ENCODE assay signal across 9 cellular contexts in the genomic region with DNA sequence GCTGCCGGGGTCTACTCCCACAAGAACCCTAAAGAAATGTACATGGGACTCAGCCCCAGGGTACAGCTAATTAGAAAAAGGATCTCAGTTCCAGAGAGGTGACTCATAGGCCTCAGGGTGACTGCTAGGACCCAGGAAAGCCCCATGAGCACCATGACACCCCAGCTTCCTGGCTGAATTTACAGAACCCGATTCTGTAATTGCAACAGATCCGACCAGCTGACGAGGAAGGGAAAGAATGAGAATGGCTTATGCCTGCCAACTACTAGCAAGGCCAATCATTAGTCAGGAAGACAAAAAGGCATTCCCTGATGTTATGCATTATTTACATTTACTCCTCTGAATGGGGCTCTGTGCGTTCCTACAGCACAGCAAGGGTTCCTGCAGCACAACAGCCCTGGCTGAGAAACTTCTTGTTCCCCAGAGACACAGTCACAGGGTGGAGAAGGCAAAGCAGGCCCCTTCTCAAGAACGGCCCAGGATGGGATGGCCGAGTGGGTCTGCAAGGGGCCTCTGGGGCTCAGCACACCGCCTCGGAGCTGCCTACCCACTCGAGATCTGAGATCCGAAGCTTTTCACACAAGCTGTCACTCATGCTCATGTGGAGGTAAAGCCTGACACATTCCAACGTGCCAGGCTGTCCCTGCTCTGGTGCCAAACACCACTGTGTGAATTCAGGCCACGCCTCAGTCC. TPM values are rescaled to one million over a fixed set of nuclear protein-coding genes. Genes with fewer than 3 reads are reported as not detected.
DNase-seq lines count a peak whose midpoint lies in the region; ATAC-seq, FAIRE-seq and TF ChIP-seq lines count a peak whose summit lies in the region.
"Had no signal": no experiment of that assay in that cellular context is flagged by ENCODE, and none has a peak within 500 bp of the region (broad histone marks: within the 10 kb centered on the region; RNA-seq: fewer than 3 reads in every experiment).

No MANE protein-coding gene starts in this region.

- DNase-seq in Calu3 (peak; percentile 73), SIG-M5 treated with dmso at 0.1 percent for 504 hours (lab: John Stamatoyannopoulos, UW; ENCODE audit: unreplicated experiment) (peak; percentile 91), keratinocyte (ENCODE audit: low read depth, low spot score) (peak; percentile 95), cerebellum (ENCODE audit: low spot score) (no peak)
- peak in 2 of 3 experiments; percentile 43 to 62 for DNase-seq in stimulated activated CD4-positive, alpha-beta T cell treated with anti-CD3 and anti-CD28 coated beads, TNF-alpha, amount 100 ng/mL, for 4 hours (ENCODE audit: low read depth in 3 of 3)

- H3K79me2 ChIP-seq in keratinocyte (ENCODE audit: control insufficient read depth, insufficient read depth, low read length) = no peaks in the 10 kb centered on the region

- peak overlapping the region; percentile 76 for H2AFZ ChIP-seq in keratinocyte (ENCODE audit: control insufficient read depth, low read length)

- H3K4me1 Mint-ChIP-seq in Calu3 (ENCODE audit: low read depth, unreplicated experiment) = peaks cover 11% of the 10 kb centered on the region
- H3K4me1 Mint-ChIP-seq in activated naive CD8-positive, alpha-beta T cell (ENCODE audit: low read depth) = peaks cover 54% of the 10 kb centered on the region

- H3K27me3 Mint-ChIP-seq in Calu3 (ENCODE audit: unreplicated experiment) = no peaks in the 10 kb centered on the region
- no peaks in the 10 kb centered on the region for H3K27me3 Mint-ChIP-seq in activated naive CD8-positive, alpha-beta T cell

- H3K4me2 ChIP-seq in keratinocyte (ENCODE audit: control insufficient read depth, extremely low read depth, insufficient read depth, low read depth, low read length) = peak overlapping the region; percentile 74
- H3K4me2 ChIP-seq: KMS-11 had no signal

- peak overlapping the region; percentile 74 for H3K9ac ChIP-seq in keratinocyte (ENCODE audit: control insufficient read depth, extremely low read depth, insufficient read depth, low read length)
- H3K9ac ChIP-seq: KMS-11 had no signal

- FAIRE-seq in keratinocyte (lab: Jason Lieb, UNC) = peak; percentile 80

- peaks cover 0 to 7% of the 10 kb centered on the region in 2 experiments; a peak in 1 of 3 replicates for H3K36me3 ChIP-seq in HEK293 (ENCODE audit: control insufficient read depth in 2 of 2, insufficient read depth in 1 of 2, low read length in 2 of 2)
- H3K36me3 ChIP-seq in keratinocyte (ENCODE audit: control insufficient read depth in 2 of 2, extremely low read depth in 1 of 2, insufficient read depth in 2 of 2, low read length in 2 of 2) = no peaks in the 10 kb centered on the region

- H3K4me3 ChIP-seq in HEK293 (ENCODE audit: low read depth, low read length) = no peak overlapping the region
- H3K4me3 ChIP-seq in keratinocyte (ENCODE audit: control insufficient read depth in 2 of 3, extremely low read depth in 1 of 3, insufficient read depth in 2 of 3, low read depth in 1 of 3, low read length in 3 of 3) = peak overlapping the region in 1 of 3 experiments; percentile 40

- POLR2A ChIA-PET in HEK293 (lab: Yijun Ruan, JAX) = interaction anchor here (0.6 kb wide), 1 partner anchor 29 kb away, joined by 5 read pairs; no protein-coding TSS in a partner anchor

- H3K27ac Mint-ChIP-seq in Calu3 (ENCODE audit: unreplicated experiment) = peak overlapping the region; percentile 66
- H3K27ac Mint-ChIP-seq in activated naive CD8-positive, alpha-beta T cell = peak overlapping the region; percentile 93

- no peaks in the 10 kb centered on the region for H4K20me1 ChIP-seq in keratinocyte (ENCODE audit: control insufficient read depth, extremely low read depth, insufficient read depth, low read length)

- no peaks in the 10 kb centered on the region for H3K27me3 ChIP-seq in keratinocyte (ENCODE audit: control insufficient read depth, extremely low read depth, insufficient read depth, low read length)

- CTCF ChIA-PET in Calu3 (lab: Charles Lee) = no interaction called here
- CTCF ChIA-PET in HEK293 (lab: Yijun Ruan, JAX) = no interaction called here

- no peaks in the 10 kb centered on the region for H3K36me3 Mint-ChIP-seq in Calu3 (ENCODE audit: insufficient read depth, unreplicated experiment)
- H3K36me3 Mint-ChIP-seq in activated naive CD8-positive, alpha-beta T cell = no peaks in the 10 kb centered on the region

- no peak overlapping the region for H3K27ac ChIP-seq in HEK293 (ENCODE audit: extremely low read depth, low read depth, low read length)
- H3K27ac ChIP-seq in keratinocyte (ENCODE audit: control insufficient read depth, insufficient read depth, low read length) = peak overlapping the region; percentile 90
- H3K27ac ChIP-seq: KMS-11 had no signal

- no peak for TF ChIP-seq CTCF in Calu3 (IDR thresholded peaks at IDR 0.05; ENCODE audit: unreplicated experiment)
- TF ChIP-seq CTCF in HEK293 (tag by site-specific recombination; IDR thresholded peaks at IDR 0.05) = no peak
- TF ChIP-seq CTCF in keratinocyte (optimal IDR thresholded peaks at IDR 0.05 in 1 of 3, IDR thresholded peaks at IDR 0.05 in 1 of 3, conservative IDR thresholded peaks at IDR 0.05 in 1 of 3; ENCODE audit: extremely low read depth in 1 of 3, insufficient read depth in 2 of 3, low read length in 3 of 3) = no peak

- BruUV-seq in Calu3 (replicated peaks; lab: Mats Ljungman, UMichigan) = no TSS peak

- no peak overlapping the region for H3K4me3 Mint-ChIP-seq in Calu3 (ENCODE audit: low read depth, unreplicated experiment)
- peak overlapping the region; percentile 60 for H3K4me3 Mint-ChIP-seq in activated naive CD8-positive, alpha-beta T cell

- H3K9me1 ChIP-seq in keratinocyte (ENCODE audit: control insufficient read depth, extremely low read depth, insufficient read depth, low read length) = no peaks in the 10 kb centered on the region

- no peak for ATAC-seq in GM21528 (IDR thresholded peaks at IDR 0.05; ENCODE audit: low FRiP score, unreplicated experiment)

- H3K9me3 ChIP-seq in HEK293 (ENCODE audit: control insufficient read depth, insufficient read depth, low read depth, low read length) = no peaks in the 10 kb centered on the region
- no peaks in the 10 kb centered on the region for H3K9me3 ChIP-seq in keratinocyte (ENCODE audit: control insufficient read depth, low read depth, low read length)

- H3K4me1 ChIP-seq in HEK293 (ENCODE audit: control insufficient read depth, insufficient read depth, low read length) (0 out of 2 replicates have a peak, but pooled peaks cover 1% of the 10 kb centered on the region), keratinocyte (ENCODE audit: control insufficient read depth, extremely low read depth, insufficient read depth, low read length) (peaks cover 23% of the 10 kb centered on the region)

- intact Hi-C loops in Calu3 (cut with micrococcal nuclease; ENCODE audit: unreplicated experiment) = no loop called here

- dilution Hi-C loops in keratinocyte (cut with MboI; ENCODE audit: extremely low pct_ligation_motif_present, low sequenced_read_pairs) = no loop called here

- no peaks in the 10 kb centered on the region for H3K9me3 Mint-ChIP-seq in Calu3 (ENCODE audit: low read depth, unreplicated experiment)
- no peaks in the 10 kb centered on the region for H3K9me3 Mint-ChIP-seq in activated naive CD8-positive, alpha-beta T cell (ENCODE audit: low read depth)

TF ChIP-seq in HEK293, 187 proteins besides CTCF, POLR2A, EP300 and RAD21 (continues in another document):
- TF ChIP-seq ZNF600 (tag by site-specific recombination; IDR thresholded peaks at IDR 0.05) (peak; percentile 73), ZNF335 (tag by site-specific recombination; conservative IDR thresholded peaks at IDR 0.05) (peak; percentile 42; the same call in 1 of the 2 replicates), ZNF248 (tag by site-specific recombination; IDR thresholded peaks at IDR 0.05) (no peak)

RNA-seq across cellular contexts. Expression of a gene that starts 27.2 kb away (rescaled TPM):
- total RNA-seq in Calu3 (2022) (5.1 and 6.0 TPM in 2 replicates), cerebellum (13.3 TPM)
- polyA plus RNA-seq in keratinocyte = 1.7 to 2.2 TPM (median 2.1 TPM) in 3 replicates
- 1.4 TPM for polyA plus RNA-seq in keratinocyte (2011; ENCODE audit: low read depth)
- polyA plus RNA-seq in keratinocyte (2011; cell fraction: cytosol; rRNA removed) = 0.88 and 1.4 TPM in 2 replicates
- polyA plus RNA-seq in keratinocyte (2011; cell fraction: nucleus; rRNA removed) = 6.6 and 10.1 TPM in 2 replicates
- 1.3 and 2.1 TPM in 2 replicates for polyA plus RNA-seq in keratinocyte (2012; ENCODE audit: low replicate concordance)
- polyA minus RNA-seq in keratinocyte = 0.85 to 5.1 TPM (median 2.7 TPM) in 3 replicates
- polyA minus RNA-seq in keratinocyte (2011; cell fraction: cytosol; rRNA and poly(A)+ RNA removed) = not detected
- polyA minus RNA-seq in keratinocyte (2011; cell fraction: nucleus; rRNA and poly(A)+ RNA removed) = 2.6 TPM in 2 replicates

RNA-seq across cellular contexts. Expression of a gene that starts 36.7 kb away (rescaled TPM):
- 25.0 and 27.3 TPM in 2 replicates for total RNA-seq in Calu3 (2022)
- polyA plus RNA-seq in keratinocyte = 7.3 to 12.4 TPM (median 10.4 TPM) in 3 replicates
- polyA plus RNA-seq in keratinocyte (2011; ENCODE audit: low read depth) = 3.8 TPM
- 5.1 and 8.6 TPM in 2 replicates for polyA plus RNA-seq in keratinocyte (2011; cell fraction: cytosol; rRNA removed)
- polyA plus RNA-seq in keratinocyte (2011; cell fraction: nucleus; rRNA removed) = 27.3 and 38.4 TPM in 2 replicates
- polyA plus RNA-seq in keratinocyte (2012; ENCODE audit: low replicate concordance) = 11.7 and 16.1 TPM in 2 replicates
- 7.6 to 17.5 TPM (median 8.4 TPM) in 3 replicates for polyA minus RNA-seq in keratinocyte
- polyA minus RNA-seq in keratinocyte (2011; cell fraction: cytosol; rRNA and poly(A)+ RNA removed) = 5.6 TPM
- 10.0 and 12.0 TPM in 2 replicates for polyA minus RNA-seq in keratinocyte (2011; cell fraction: nucleus; rRNA and poly(A)+ RNA removed)
- total RNA-seq in cerebellum = 23.0 TPM

RNA-seq across cellular contexts. Expression of a gene that starts 52.2 kb away (rescaled TPM):
- total RNA-seq in Calu3 (2022) (17.2 and 17.3 TPM in 2 replicates), cerebellum (8.1 TPM)
- polyA plus RNA-seq in keratinocyte = 5.0 to 7.1 TPM (median 5.5 TPM) in 3 replicates
- 7.0 TPM for polyA plus RNA-seq in keratinocyte (2011; ENCODE audit: low read depth)
- polyA plus RNA-seq in keratinocyte (2011; cell fraction: cytosol; rRNA removed) = 3.6 and 8.9 TPM in 2 replicates
- 16.0 and 20.7 TPM in 2 replicates for polyA plus RNA-seq in keratinocyte (2011; cell fraction: nucleus; rRNA removed)
- polyA plus RNA-seq in keratinocyte (2012; ENCODE audit: low replicate concordance) = 5.8 and 12.3 TPM in 2 replicates
- polyA minus RNA-seq in keratinocyte = 5.9 to 19.0 TPM (median 8.1 TPM) in 3 replicates
- polyA minus RNA-seq in keratinocyte (2011; cell fraction: cytosol; rRNA and poly(A)+ RNA removed) = 8.4 TPM
- polyA minus RNA-seq in keratinocyte (2011; cell fraction: nucleus; rRNA and poly(A)+ RNA removed) = 9.7 and 11.9 TPM in 2 replicates

RNA-seq across cellular contexts. Expression of a gene that starts 53.2 kb away (rescaled TPM):
- 1.3 and 1.7 TPM in 2 replicates for total RNA-seq in Calu3 (2022)
- 0.07 to 0.21 TPM (median 0.14 TPM) in 3 replicates for polyA plus RNA-seq in keratinocyte
- not detected for polyA plus RNA-seq in keratinocyte (2011; ENCODE audit: low read depth)
- 0.01 and 0.12 TPM in 2 replicates for polyA plus RNA-seq in keratinocyte (2011; cell fraction: cytosol; rRNA removed)
- polyA plus RNA-seq in keratinocyte (2011; cell fraction: nucleus; rRNA removed) = 0.33 and 0.67 TPM in 2 replicates
- polyA plus RNA-seq in keratinocyte (2012; ENCODE audit: low replicate concordance) = 0.11 and 0.18 TPM in 2 replicates
- polyA minus RNA-seq in keratinocyte = 0.07 to 0.16 TPM in 2 of 3 replicates, not detected in the other
- 0.58 TPM for polyA minus RNA-seq in keratinocyte (2011; cell fraction: cytosol; rRNA and poly(A)+ RNA removed)
- polyA minus RNA-seq in keratinocyte (2011; cell fraction: nucleus; rRNA and poly(A)+ RNA removed) = 1.1 and 1.4 TPM in 2 replicates
- total RNA-seq in cerebellum = 0.64 TPM
